In the genomic region with DNA sequence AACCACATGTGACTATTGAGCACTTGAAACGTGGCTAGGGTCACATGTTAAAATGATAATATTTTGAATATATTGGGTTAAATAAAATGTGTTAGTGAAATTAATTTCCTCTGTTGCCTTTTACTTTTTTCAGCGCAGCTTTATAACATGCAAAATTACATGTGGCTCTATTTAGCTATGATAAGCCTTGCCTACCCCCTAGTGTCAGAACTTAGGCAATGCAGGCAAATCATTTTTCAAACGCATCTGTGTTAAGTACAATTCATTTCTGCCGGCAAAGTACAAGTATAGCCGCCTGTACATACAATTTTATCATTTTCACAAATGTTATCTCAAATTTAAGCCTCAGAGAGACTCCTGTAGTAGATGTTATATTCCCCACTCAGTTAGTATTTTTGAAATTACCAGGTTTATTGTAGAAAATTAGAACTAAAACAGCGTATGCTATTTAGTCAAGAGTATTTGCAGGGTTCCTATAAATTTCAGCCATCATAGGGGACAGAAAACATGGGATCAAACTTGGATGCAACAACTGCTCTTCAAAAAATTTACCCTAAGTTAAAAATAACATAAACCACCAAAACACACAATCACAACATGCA, we compare ENCODE assay signal across 8 cellular contexts. TPM values are rescaled to one million over a fixed set of nuclear protein-coding genes. Genes with fewer than 3 reads are reported as not detected.
DNase-seq lines count a peak whose midpoint lies in the region; ATAC-seq and TF ChIP-seq lines count a peak whose summit lies in the region.

No MANE protein-coding gene starts in this region.

- no peak overlapping the region for H3K9ac ChIP-seq in OCI-LY3 (ENCODE audit: low read length)

- H3K27ac ChIP-seq in OCI-LY3 (ENCODE audit: low read length) (no peak overlapping the region), breast epithelium (no peak overlapping the region), suprapubic skin (no peak overlapping the region)

- TF ChIP-seq CTCF in OCI-LY3 (IDR thresholded peaks at IDR 0.05; ENCODE audit: low read depth, low read length) (peak; percentile 93), breast epithelium (IDR thresholded peaks at IDR 0.05) (peak; percentile 57 to 88 (median 73)), suprapubic skin (IDR thresholded peaks at IDR 0.05) (peak; percentile 64 to 79)

- H3K4me3 ChIP-seq in OCI-LY3 (ENCODE audit: low read length): no peak overlapping the region
- no peak overlapping the region for H3K4me3 ChIP-seq in breast epithelium
- no peak overlapping the region for H3K4me3 ChIP-seq in suprapubic skin

- 20% methylated on average over 6 of the region's 6 CpGs for WGBS in suprapubic skin

- no peak overlapping the region for H2AFZ ChIP-seq in OCI-LY3 (ENCODE audit: low read depth, low read length)

- TF ChIP-seq POLR2A in breast epithelium (IDR thresholded peaks at IDR 0.05) (no peak), suprapubic skin (IDR thresholded peaks at IDR 0.05) (no peak)

- no peaks in the 10 kb centered on the region for H3K9me3 ChIP-seq in OCI-LY3 (ENCODE audit: insufficient read depth, low read length)
- no peaks in the 10 kb centered on the region for H3K9me3 ChIP-seq in breast epithelium
- H3K9me3 ChIP-seq in suprapubic skin: no peaks in the 10 kb centered on the region

- no peaks in the 10 kb centered on the region for H3K79me2 ChIP-seq in OCI-LY3 (ENCODE audit: low read length)

- H3K36me3 ChIP-seq in OCI-LY3 (replicated peaks; ENCODE audit: low read depth, low read length): no peaks in the 10 kb centered on the region
- no peaks in the 10 kb centered on the region for H3K36me3 ChIP-seq in breast epithelium
- H3K36me3 ChIP-seq in suprapubic skin: no peaks in the 10 kb centered on the region

- TF ChIP-seq EP300 in suprapubic skin (IDR thresholded peaks at IDR 0.05): no peak

- intact Hi-C loops in breast epithelium (cut with DNase I; ENCODE audit: low total_unique reads): no loop called here

- peaks cover 11% of the 10 kb centered on the region for H3K4me1 ChIP-seq in OCI-LY3 (ENCODE audit: low read length)
- H3K4me1 ChIP-seq in breast epithelium: no peaks in the 10 kb centered on the region
- no peaks in the 10 kb centered on the region for H3K4me1 ChIP-seq in suprapubic skin

- peak; percentile 74 for ATAC-seq in GM21526 (IDR thresholded peaks at IDR 0.05; ENCODE audit: low FRiP score, unreplicated experiment)

- no peaks in the 10 kb centered on the region for H4K20me1 ChIP-seq in OCI-LY3 (ENCODE audit: insufficient read depth, low read length)

- peak; percentile 9 for DNase-seq in activated gamma-delta T cell treated with Interleukin-2 at 50 U/mL for 16 hours
- DNase-seq in activated gamma-delta T cell (lab: John Stamatoyannopoulos, UW): no peak
- DNase-seq in HT-29 (ENCODE audit: low spot score): peak; percentile 68
- DNase-seq in breast epithelium (ENCODE audit: low spot score in 2 of 2): no peak
- peak; percentile 42 for DNase-seq in kidney glomerular epithelial cell (lab: John Stamatoyannopoulos, UW)
- DNase-seq in suprapubic skin (ENCODE audit: low spot score in 2 of 2): no peak

- H3K4me2 ChIP-seq in OCI-LY3 (ENCODE audit: low read length): no peak overlapping the region

- H3K27me3 ChIP-seq in OCI-LY3 (ENCODE audit: low read depth, low read length) (peaks cover 54% of the 10 kb centered on the region), breast epithelium (peaks cover 0 to 3% of the 10 kb centered on the region in 2 donors), suprapubic skin (peaks cover 14% of the 10 kb centered on the region)

RNA-seq across cellular contexts. Expression of gene TAFA4, which starts 56.1 kb away (rescaled TPM):
- total RNA-seq in HT-29 (2014; rRNA removed; shearing (Covaris generic)): not detected in 2 replicates
- not detected for total RNA-seq in breast epithelium
- not detected for total RNA-seq in suprapubic skin

Comparison
In these comparisons a context has a peak if more than half of its experiments do, and no peak if none do; other contexts are left out.
1. DNase-seq: peak in activated gamma-delta T cell treated with Interleukin-2 at 50 U/mL for 16 hours (single experiment), HT-29 (single experiment) and kidney glomerular epithelial cell (single experiment); none in activated gamma-delta T cell (single experiment), breast epithelium (0 of 2) and suprapubic skin (0 of 2).
2. Peak in every context shown above with its lines, with median percentiles within 50 percentile points of each other: CTCF ChIP-seq.